Comparison of ENCODE assay signal across 1 cellular context in genomic region chr3:134496481-134497071, GRCh38.
TF ChIP-seq lines count a peak whose summit lies in the region.

No MANE protein-coding gene starts in this region.

TF ChIP-seq in K562, 482 proteins besides CTCF, POLR2A, EP300 and RAD21 (continued from another document and continues in another):
- TF ChIP-seq NFIX (CRISPR knock-in tag; IDR thresholded peaks at IDR 0.05; ENCODE audit: low read depth) (0 out of 2 replicates have a peak, but pooled peaks have one; percentile 17), NFRKB (IDR thresholded peaks at IDR 0.05; ENCODE audit: low read depth) (no peak), ETV5 (CRISPR knock-in tag; IDR thresholded peaks at IDR 0.05; ENCODE audit: low read depth) (no peak), EP400 (IDR thresholded peaks at IDR 0.05) (no peak), NELFE (IDR thresholded peaks at IDR 0.05; ENCODE audit: insufficient read depth, insufficient read length) (no peak), SMARCB1 (IDR thresholded peaks at IDR 0.05; ENCODE audit: insufficient read length, low read depth) (no peak), MTF1 (CRISPR knock-in tag; IDR thresholded peaks at IDR 0.05; ENCODE audit: borderline replicate concordance) (peak; percentile 73; the same call in 1 of the 2 replicates), IFI16 (CRISPR knock-in tag; IDR thresholded peaks at IDR 0.05) (peak; percentile 86; the same call in 1 of the 2 replicates), GABPB2 (CRISPR knock-in tag; conservative IDR thresholded peaks at IDR 0.05) (no peak), E4F1 (CRISPR knock-in tag; IDR thresholded peaks at IDR 0.05; ENCODE audit: borderline replicate concordance) (no peak; the same call in 1 of the 2 replicates), TCF3 (CRISPR knock-in tag; IDR thresholded peaks at IDR 0.05) (peak; percentile 92), POLR2B (IDR thresholded peaks at IDR 0.05; ENCODE audit: low read depth, partially characterized antibody) (no peak), BRD4 (IDR thresholded peaks at IDR 0.05) (no peak), ZSCAN29 (IDR thresholded peaks at IDR 0.05) (no peak), PCBP1 (IDR thresholded peaks at IDR 0.05; ENCODE audit: low read depth, low read length, poor library complexity, severe bottlenecking) (no peak), MEF2D (tag; conservative IDR thresholded peaks at IDR 0.05; ENCODE audit: low read depth) (peak; percentile 95), ZNF75A (CRISPR knock-in tag; IDR thresholded peaks at IDR 0.05) (peak; percentile 62; the same call in 1 of the 2 replicates), MTA2 (IDR thresholded peaks at IDR 0.05; ENCODE audit: low read depth) (peak; percentile 87), HDAC1 (IDR thresholded peaks at IDR 0.05) (peak in 1 of 2 experiments; percentile 45; a peak in 1 of 4 replicates), ZBED1 (IDR thresholded peaks at IDR 0.05) (0 out of 2 replicates have a peak, but pooled peaks have one; percentile 54), ZFPM2 (CRISPR knock-in tag; IDR thresholded peaks at IDR 0.05) (no peak), ATF2 (CRISPR knock-in tag; IDR thresholded peaks at IDR 0.05) (no peak), ZNF696 (CRISPR knock-in tag; conservative IDR thresholded peaks at IDR 0.05) (no peak), USF2 (CRISPR knock-in tag; IDR thresholded peaks at IDR 0.05) (no peak), TCF15 (CRISPR knock-in tag; IDR thresholded peaks at IDR 0.05) (peak; percentile 92), ETS1 (conservative IDR thresholded peaks at IDR 0.05; ENCODE audit: control insufficient read depth, low read depth, low read length) (no peak), POLR2G (IDR thresholded peaks at IDR 0.05; ENCODE audit: low read depth, low read length) (no peak), ZEB2 (IDR thresholded peaks at IDR 0.05) (0 out of 2 replicates have a peak, but pooled peaks have one; percentile 23)
- TF ChIP-seq, protein P1, sequence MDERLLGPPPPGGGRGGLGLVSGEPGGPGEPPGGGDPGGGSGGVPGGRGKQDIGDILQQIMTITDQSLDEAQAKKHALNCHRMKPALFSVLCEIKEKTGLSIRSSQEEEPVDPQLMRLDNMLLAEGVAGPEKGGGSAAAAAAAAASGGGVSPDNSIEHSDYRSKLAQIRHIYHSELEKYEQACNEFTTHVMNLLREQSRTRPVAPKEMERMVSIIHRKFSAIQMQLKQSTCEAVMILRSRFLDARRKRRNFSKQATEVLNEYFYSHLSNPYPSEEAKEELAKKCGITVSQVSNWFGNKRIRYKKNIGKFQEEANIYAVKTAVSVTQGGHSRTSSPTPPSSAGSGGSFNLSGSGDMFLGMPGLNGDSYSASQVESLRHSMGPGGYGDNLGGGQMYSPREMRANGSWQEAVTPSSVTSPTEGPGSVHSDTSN (CRISPR knock-in tag; IDR thresholded peaks at IDR 0.05; ENCODE audit: low read depth), result no peak
- TF ChIP-seq, protein P1 (tag; conservative IDR thresholded peaks at IDR 0.05; ENCODE audit: low read depth), result peak; percentile 74
- TF ChIP-seq, protein P2, sequence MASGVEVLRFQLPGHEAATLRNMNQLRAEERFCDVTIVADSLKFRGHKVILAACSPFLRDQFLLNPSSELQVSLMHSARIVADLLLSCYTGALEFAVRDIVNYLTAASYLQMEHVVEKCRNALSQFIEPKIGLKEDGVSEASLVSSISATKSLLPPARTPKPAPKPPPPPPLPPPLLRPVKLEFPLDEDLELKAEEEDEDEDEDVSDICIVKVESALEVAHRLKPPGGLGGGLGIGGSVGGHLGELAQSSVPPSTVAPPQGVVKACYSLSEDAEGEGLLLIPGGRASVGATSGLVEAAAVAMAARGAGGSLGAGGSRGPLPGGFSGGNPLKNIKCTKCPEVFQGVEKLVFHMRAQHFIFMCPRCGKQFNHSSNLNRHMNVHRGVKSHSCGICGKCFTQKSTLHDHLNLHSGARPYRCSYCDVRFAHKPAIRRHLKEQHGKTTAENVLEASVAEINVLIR (CRISPR knock-in tag; IDR thresholded peaks at IDR 0.05), result peak; percentile 64
- TF ChIP-seq, protein P3, sequence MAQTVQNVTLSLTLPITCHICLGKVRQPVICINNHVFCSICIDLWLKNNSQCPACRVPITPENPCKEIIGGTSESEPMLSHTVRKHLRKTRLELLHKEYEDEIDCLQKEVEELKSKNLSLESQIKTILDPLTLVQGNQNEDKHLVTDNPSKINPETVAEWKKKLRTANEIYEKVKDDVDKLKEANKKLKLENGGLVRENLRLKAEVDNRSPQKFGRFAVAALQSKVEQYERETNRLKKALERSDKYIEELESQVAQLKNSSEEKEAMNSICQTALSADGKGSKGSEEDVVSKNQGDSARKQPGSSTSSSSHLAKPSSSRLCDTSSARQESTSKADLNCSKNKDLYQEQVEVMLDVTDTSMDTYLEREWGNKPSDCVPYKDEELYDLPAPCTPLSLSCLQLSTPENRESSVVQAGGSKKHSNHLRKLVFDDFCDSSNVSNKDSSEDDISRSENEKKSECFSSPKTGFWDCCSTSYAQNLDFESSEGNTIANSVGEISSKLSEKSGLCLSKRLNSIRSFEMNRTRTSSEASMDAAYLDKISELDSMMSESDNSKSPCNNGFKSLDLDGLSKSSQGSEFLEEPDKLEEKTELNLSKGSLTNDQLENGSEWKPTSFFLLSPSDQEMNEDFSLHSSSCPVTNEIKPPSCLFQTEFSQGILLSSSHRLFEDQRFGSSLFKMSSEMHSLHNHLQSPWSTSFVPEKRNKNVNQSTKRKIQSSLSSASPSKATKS (CRISPR knock-in tag; IDR thresholded peaks at IDR 0.05), result no peak
- TF ChIP-seq, protein P4, sequence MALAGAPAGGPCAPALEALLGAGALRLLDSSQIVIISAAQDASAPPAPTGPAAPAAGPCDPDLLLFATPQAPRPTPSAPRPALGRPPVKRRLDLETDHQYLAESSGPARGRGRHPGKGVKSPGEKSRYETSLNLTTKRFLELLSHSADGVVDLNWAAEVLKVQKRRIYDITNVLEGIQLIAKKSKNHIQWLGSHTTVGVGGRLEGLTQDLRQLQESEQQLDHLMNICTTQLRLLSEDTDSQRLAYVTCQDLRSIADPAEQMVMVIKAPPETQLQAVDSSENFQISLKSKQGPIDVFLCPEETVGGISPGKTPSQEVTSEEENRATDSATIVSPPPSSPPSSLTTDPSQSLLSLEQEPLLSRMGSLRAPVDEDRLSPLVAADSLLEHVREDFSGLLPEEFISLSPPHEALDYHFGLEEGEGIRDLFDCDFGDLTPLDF (CRISPR knock-in tag; IDR thresholded peaks at IDR 0.05), result no peak
- TF ChIP-seq, protein P5, sequence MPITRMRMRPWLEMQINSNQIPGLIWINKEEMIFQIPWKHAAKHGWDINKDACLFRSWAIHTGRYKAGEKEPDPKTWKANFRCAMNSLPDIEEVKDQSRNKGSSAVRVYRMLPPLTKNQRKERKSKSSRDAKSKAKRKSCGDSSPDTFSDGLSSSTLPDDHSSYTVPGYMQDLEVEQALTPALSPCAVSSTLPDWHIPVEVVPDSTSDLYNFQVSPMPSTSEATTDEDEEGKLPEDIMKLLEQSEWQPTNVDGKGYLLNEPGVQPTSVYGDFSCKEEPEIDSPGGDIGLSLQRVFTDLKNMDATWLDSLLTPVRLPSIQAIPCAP (CRISPR knock-in tag; IDR thresholded peaks at IDR 0.05; ENCODE audit: borderline replicate concordance), result no peak
